Comparison of ENCODE assay signal across 11 cellular contexts in genomic region chr3:30231277-30232141, GRCh38.
DNase-seq lines count a peak whose midpoint lies in the region; FAIRE-seq and TF ChIP-seq lines count a peak whose summit lies in the region.
"Had no signal": no experiment of that assay in that cellular context is flagged by ENCODE, and none has a peak within 500 bp of the region (broad histone marks: within the 10 kb centered on the region; RNA-seq: fewer than 3 reads in every experiment).

No MANE protein-coding gene starts in this region.

- H3K27me3 ChIP-seq in uterus, result no peaks in the 10 kb centered on the region
- H3K27me3 ChIP-seq: BLaER1 had no signal

- no peak overlapping the region for H3K4me3 ChIP-seq in uterus
- H3K4me3 ChIP-seq: BLaER1 had no signal

- no peak for TF ChIP-seq CTCF in uterus (IDR thresholded peaks at IDR 0.05)

- DNase-seq in NCI-H82 (lab: John Stamatoyannopoulos, UW), result peak; percentile 19
- no peak for DNase-seq in NCI-H82 treated with DMSO at 0.1 percent for 48 hours (lab: John Stamatoyannopoulos, UW; ENCODE audit: unreplicated experiment)
- peak; percentile 81 to 86 for DNase-seq in dermis microvascular lymphatic vessel endothelial cell (ENCODE audit: low read depth in 2 of 2)
- peak; percentile 69 to 90 for DNase-seq in lung microvascular endothelial cell (ENCODE audit: low read depth in 2 of 2)
- no peak for DNase-seq in uterus
- DNase-seq in NCI-H1436 (lab: John Stamatoyannopoulos, UW), result no peak
- no peak for DNase-seq in mucosa of gallbladder (ENCODE audit: low spot score)
- DNase-seq in frontal cortex (ENCODE audit: low spot score in 2 of 2), result no peak
- DNase-seq: activated CD4-positive, alpha-beta T cell treated with anti-CD3 and anti-CD28 coated beads, Interleukin-2, amount 50 U/mL, for 4 hours; NCI-H1694 treated with DMSO at 0.1 percent for 48 hours had no signal

- FAIRE-seq in frontal cortex (lab: Jason Lieb, UNC), result no peak

- H3K36me3 ChIP-seq in uterus, result no peaks in the 10 kb centered on the region
- H3K36me3 ChIP-seq: BLaER1 had no signal

- no peaks in the 10 kb centered on the region for H3K9me3 ChIP-seq in uterus
- H3K9me3 ChIP-seq: BLaER1 had no signal

- no peaks in the 10 kb centered on the region for H3K4me1 ChIP-seq in uterus
- H3K4me1 ChIP-seq: BLaER1 had no signal

- peak overlapping the region; percentile 47 to 73 for H3K27ac ChIP-seq in uterus
- H3K27ac ChIP-seq: BLaER1 had no signal

- TF ChIP-seq POLR2A in uterus (IDR thresholded peaks at IDR 0.05), result no peak

- intact Hi-C loops in uterus (cut with DNase I; ENCODE audit: low total_unique reads), result no loop called here

Comparison
In these comparisons a context has a peak if more than half of its experiments do, and no peak if none do; other contexts are left out.
1. DNase-seq: peak in NCI-H82 (single experiment), dermis microvascular lymphatic vessel endothelial cell (2 of 2) and lung microvascular endothelial cell (2 of 2); none in NCI-H82 treated with DMSO at 0.1 percent for 48 hours (single experiment), uterus (0 of 2), NCI-H1436 (single experiment), mucosa of gallbladder (single experiment) and frontal cortex (0 of 2).